ENCODE assay signal across 29 cellular contexts in genomic region chr1:14774225-14774624, GRCh38.
"Had no signal": no experiment of that assay in that cellular context is flagged by ENCODE, and none has a peak within 500 bp of the region (broad histone marks: within the 10 kb centered on the region; RNA-seq: fewer than 3 reads in every experiment).

No MANE protein-coding gene starts in this region.

- H3K27me3 ChIP-seq: colonic mucosa, dorsolateral prefrontal cortex, esophagus muscularis mucosa, esophagus squamous epithelium, foreskin keratinocyte, gastrocnemius medialis, gastroesophageal sphincter, hepatocyte had no signal

- H3K4me3 ChIP-seq: colonic mucosa, coronary artery, dorsolateral prefrontal cortex, esophagus muscularis mucosa, esophagus squamous epithelium, gastrocnemius medialis, gastroesophageal sphincter, heart left ventricle, heart right ventricle, hepatocyte had no signal

- H3K4me2 ChIP-seq: hepatocyte had no signal

- H3K4me3 Mint-ChIP-seq: effector memory CD8-positive, alpha-beta T cell; endodermal cell had no signal

- FAIRE-seq: colon, endometrium, endothelial cell of umbilical vein, frontal cortex had no signal

- H3K27ac Mint-ChIP-seq: effector memory CD8-positive, alpha-beta T cell; endodermal cell had no signal

- ATAC-seq: effector memory CD8-positive, alpha-beta T cell; esophagus mucosa; foreskin keratinocyte; gastrocnemius medialis; gastroesophageal sphincter; heart left ventricle; heart right ventricle had no signal

- H2AFZ ChIP-seq: hepatocyte had no signal

- DNase-seq: colonic mucosa; cortex of kidney; dermis blood vessel endothelial cell; dorsolateral prefrontal cortex; effector CD4-positive, alpha-beta T cell; effector CD8-positive, alpha-beta T cell; effector memory CD4-positive, alpha-beta T cell; effector memory CD8-positive, alpha-beta T cell; endodermal cell; erythroblast; esophagus squamous epithelium; foreskin fibroblast; foreskin keratinocyte; foreskin melanocyte; gastrocnemius medialis; glutamatergic neuron; head of caudate nucleus; heart left ventricle; heart right ventricle had no signal

- H3K9me3 ChIP-seq: colonic mucosa, esophagus muscularis mucosa, esophagus squamous epithelium, gastrocnemius medialis, gastroesophageal sphincter, heart left ventricle, heart right ventricle had no signal

- H3K27ac ChIP-seq: colonic mucosa, coronary artery, dorsolateral prefrontal cortex, epithelial cell of prostate, esophagus muscularis mucosa, esophagus squamous epithelium, foreskin keratinocyte, gastrocnemius medialis, gastroesophageal sphincter, heart left ventricle, heart right ventricle, hepatocyte had no signal

- H3K36me3 ChIP-seq: colonic mucosa, esophagus muscularis mucosa, esophagus squamous epithelium, gastrocnemius medialis, gastroesophageal sphincter, heart left ventricle, heart right ventricle had no signal

- H3K4me1 ChIP-seq: colonic mucosa, esophagus muscularis mucosa, foreskin keratinocyte, gastrocnemius medialis, gastroesophageal sphincter, heart left ventricle had no signal

- H3K9me3 Mint-ChIP-seq: effector memory CD8-positive, alpha-beta T cell; endodermal cell had no signal

- H3K79me2 ChIP-seq: hepatocyte had no signal
